ENCODE assay signal across 8 cellular contexts in the genomic region with DNA sequence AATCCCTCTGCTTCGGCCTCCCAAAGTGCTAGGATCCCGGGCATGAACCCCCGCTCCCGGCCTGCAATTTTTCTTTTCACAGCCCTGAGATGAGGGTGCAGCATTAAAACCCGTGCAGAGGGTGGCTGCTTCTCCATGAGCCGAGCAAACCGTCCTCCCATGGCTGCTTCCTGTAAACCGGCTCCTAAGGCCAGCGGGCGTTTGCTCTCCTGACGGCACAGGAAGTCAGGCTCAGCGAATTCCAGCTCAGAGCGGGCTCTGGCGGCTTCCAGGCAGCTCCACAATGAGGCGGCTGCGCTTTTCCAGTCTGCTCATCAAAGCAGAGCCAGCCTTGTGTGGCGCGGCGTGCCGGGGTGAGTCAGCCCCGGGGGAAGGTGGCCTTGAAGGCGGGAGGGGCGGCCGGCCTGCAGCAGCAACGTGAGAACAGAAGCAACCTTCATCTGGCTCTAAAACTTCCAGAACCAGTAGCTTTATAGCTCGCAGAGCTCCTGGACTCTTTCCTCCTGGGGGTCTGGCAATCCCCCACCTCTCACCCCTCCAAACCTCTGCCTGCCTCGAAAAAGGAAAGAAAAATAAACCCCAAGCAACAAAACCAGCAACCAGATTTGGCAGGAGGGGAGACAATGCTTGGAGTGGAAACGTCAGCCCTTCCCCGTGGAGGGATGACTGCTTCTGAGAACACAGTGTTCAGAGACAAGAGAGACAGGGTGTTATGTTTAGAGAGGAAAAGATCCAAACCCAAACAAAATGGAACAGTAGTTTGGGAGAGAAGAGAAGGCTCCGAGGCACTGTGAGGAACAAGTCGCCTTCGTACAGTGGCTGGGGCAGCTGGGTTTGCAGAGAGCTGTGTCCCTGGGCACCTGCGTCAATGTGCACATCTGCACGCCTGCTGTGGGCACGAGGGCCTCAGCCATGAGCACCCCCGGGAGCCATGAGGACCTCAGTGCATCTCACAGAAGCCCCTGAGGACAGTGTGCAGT.
A peak's percentile ranks its signal among the peaks of the same experiment; 100 is the strongest.
DNase-seq lines count a peak whose midpoint lies in the region; ATAC-seq and TF ChIP-seq lines count a peak whose summit lies in the region.

No MANE protein-coding gene starts in this region.

- H3K27ac ChIP-seq in temporal lobe (ENCODE audit: low read depth, low read length), result peak overlapping the region; percentile 98

- DNase-seq in DMS53 (lab: John Stamatoyannopoulos, UW) (peak; percentile 94), LoVo (ENCODE audit: low spot score) (peak; percentile 86), SKM-1 (lab: John Stamatoyannopoulos, UW; ENCODE audit: unreplicated experiment) (peak; percentile 19), Right ventricle myocardium inferior (ENCODE audit: missing footprints) (peak; percentile 96), osteocyte (ENCODE audit: extremely low spot score, unreplicated experiment) (peak; percentile 97)
- peak; percentile 76 for DNase-seq in activated naive CD8-positive, alpha-beta T cell treated with anti-CD3 and anti-CD28 coated beads, Interleukin-2, amount 10 ng/mL, durations not matched to agents 7 days and 5 days

- H3K9me3 Mint-ChIP-seq in activated naive CD8-positive, alpha-beta T cell treated with anti-CD3 and anti-CD28 coated beads, Interleukin-2, amount 10 ng/mL, durations not matched to agents 7 days and 5 days, result no peaks in the 10 kb centered on the region
- H3K9me3 Mint-ChIP-seq in osteocyte (ENCODE audit: unreplicated experiment), result no peaks in the 10 kb centered on the region

- H3K36me3 Mint-ChIP-seq in activated naive CD8-positive, alpha-beta T cell treated with anti-CD3 and anti-CD28 coated beads, Interleukin-2, amount 10 ng/mL, durations not matched to agents 7 days and 5 days, result no peaks in the 10 kb centered on the region
- H3K36me3 Mint-ChIP-seq in osteocyte (ENCODE audit: unreplicated experiment), result no peaks in the 10 kb centered on the region

- POLR2A ChIA-PET in activated naive CD8-positive, alpha-beta T cell treated with anti-CD3 and anti-CD28 coated beads, Interleukin-2, amount 10 ng/mL, durations not matched to agents 7 days and 5 days (lab: Charles Lee), result interaction anchor here (0.6 to 4.6 kb wide), 14 partner anchors 9 to 874 kb away, joined by 3 to 75 read pairs (median 7); a partner anchor contains a TSS

- peak; percentile 49 for TF ChIP-seq CTCF in osteocyte (IDR thresholded peaks at IDR 0.05)

- ATAC-seq in activated naive CD8-positive, alpha-beta T cell treated with anti-CD3 and anti-CD28 coated beads, Interleukin-2, amount 10 ng/mL, durations not matched to agents 7 days and 5 days (ENCODE audit: low read depth), result peak; percentile 91
- ATAC-seq in Right ventricle myocardium inferior (peak; percentile 81), GM19452 (IDR thresholded peaks at IDR 0.05; ENCODE audit: unreplicated experiment) (no peak)

- H3K27ac Mint-ChIP-seq in activated naive CD8-positive, alpha-beta T cell treated with anti-CD3 and anti-CD28 coated beads, Interleukin-2, amount 10 ng/mL, durations not matched to agents 7 days and 5 days, result peak overlapping the region; percentile 90
- peak overlapping the region; percentile 98 for H3K27ac Mint-ChIP-seq in osteocyte (ENCODE audit: unreplicated experiment)

- no peaks in the 10 kb centered on the region for H3K27me3 Mint-ChIP-seq in activated naive CD8-positive, alpha-beta T cell treated with anti-CD3 and anti-CD28 coated beads, Interleukin-2, amount 10 ng/mL, durations not matched to agents 7 days and 5 days
- H3K27me3 Mint-ChIP-seq in osteocyte (ENCODE audit: unreplicated experiment), result no peaks in the 10 kb centered on the region

- H3K4me1 Mint-ChIP-seq in activated naive CD8-positive, alpha-beta T cell treated with anti-CD3 and anti-CD28 coated beads, Interleukin-2, amount 10 ng/mL, durations not matched to agents 7 days and 5 days, result peaks cover 15% of the 10 kb centered on the region
- H3K4me1 Mint-ChIP-seq in osteocyte (ENCODE audit: unreplicated experiment), result peaks cover 76% of the 10 kb centered on the region

- intact Hi-C loops in Right ventricle myocardium inferior (cut with DNase I), result loop anchor here (1.0 to 5.0 kb wide), 3 partner anchors 33 to 66 kb away; no protein-coding TSS in a partner anchor

- peak overlapping the region; percentile 75 for H3K4me3 Mint-ChIP-seq in activated naive CD8-positive, alpha-beta T cell treated with anti-CD3 and anti-CD28 coated beads, Interleukin-2, amount 10 ng/mL, durations not matched to agents 7 days and 5 days
- peak overlapping the region; percentile 66 for H3K4me3 Mint-ChIP-seq in osteocyte (ENCODE audit: unreplicated experiment)

Comparison
In these comparisons a context has a peak if more than half of its experiments do, and no peak if none do; other contexts are left out.
1. DNase-seq: peak in every context shown above with its lines; median percentile 97 in osteocyte; 96 in Right ventricle myocardium inferior; 94 in DMS53; 86 in LoVo; 76 in activated naive CD8-positive, alpha-beta T cell treated with anti-CD3 and anti-CD28 coated beads, Interleukin-2, amount 10 ng/mL, durations not matched to agents 7 days and 5 days; 19 in SKM-1.